ENCODE assay signal across 21 cellular contexts in the genomic region with DNA sequence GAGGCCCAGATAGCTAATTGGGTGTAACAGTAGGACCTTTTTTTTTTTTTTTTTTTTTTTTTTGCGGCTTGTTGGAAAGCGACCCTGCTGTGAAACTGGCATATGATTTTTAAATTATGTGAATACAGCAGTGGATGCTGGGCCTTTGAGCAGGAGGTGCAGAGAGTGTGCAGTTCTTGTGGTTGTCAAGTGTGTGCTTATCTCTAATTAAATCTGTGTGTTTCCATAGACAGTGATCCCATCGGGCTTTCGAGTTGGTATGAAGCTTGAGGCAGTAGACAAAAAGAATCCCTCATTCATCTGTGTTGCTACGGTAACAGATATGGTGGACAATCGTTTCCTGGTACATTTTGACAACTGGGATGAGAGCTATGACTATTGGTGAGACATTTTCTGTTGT.
DNase-seq lines count a peak whose midpoint lies in the region; ATAC-seq and TF ChIP-seq lines count a peak whose summit lies in the region.
"Had no signal": no experiment of that assay in that cellular context is flagged by ENCODE, and none has a peak within 500 bp of the region (broad histone marks: within the 10 kb centered on the region; RNA-seq: fewer than 3 reads in every experiment).

No MANE protein-coding gene starts in this region.

- no peak overlapping the region for H3K4me3 Mint-ChIP-seq in central memory CD8-positive, alpha-beta T cell
- H3K4me3 Mint-ChIP-seq: activated CD8-positive, alpha-beta memory T cell treated with anti-CD3 and anti-CD28 coated beads, Interleukin-2, amount 10 ng/mL, durations not matched to agents 7 days and 5 days had no signal

- peaks cover 33% of the 10 kb centered on the region for H3K36me3 Mint-ChIP-seq in central memory CD8-positive, alpha-beta T cell (ENCODE audit: insufficient read depth)

- no peak for TF ChIP-seq CTCF in AG10803 (conservative IDR thresholded peaks at IDR 0.05; ENCODE audit: low read length)

- DNase-seq in AG10803 (ENCODE audit: low read depth) (peak; percentile 24), DMS79 (lab: John Stamatoyannopoulos, UW) (peak; percentile 42), NCI-H2107 treated with DMSO at 0.1 percent for 48 hours (lab: John Stamatoyannopoulos, UW; ENCODE audit: unreplicated experiment) (peak; percentile 92), EL (no peak), NCI-H128 (lab: John Stamatoyannopoulos, UW; ENCODE audit: unreplicated experiment) (no peak)
- no peak for DNase-seq in central memory CD8-positive, alpha-beta T cell (ENCODE audit: low spot score in 2 of 2)
- DNase-seq: activated CD8-positive, alpha-beta memory T cell treated with anti-CD3 and anti-CD28 coated beads, Interleukin-2, amount 10 ng/mL, durations not matched to agents 7 days and 5 days; dermis blood vessel endothelial cell; GF-D8; HCEC 1CT; kidney; MM.1S; NCI-H345; stimulated activated CD4-positive, alpha-beta T cell treated with anti-CD3 and anti-CD28 coated beads, Interleukin-15, amount 100 ng/mL, for 24 hours had no signal

- ATAC-seq in central memory CD8-positive, alpha-beta T cell (replicated peaks; ENCODE audit: extremely low read depth, poor library complexity, severe bottlenecking): no peak
- ATAC-seq in HG02981 (IDR thresholded peaks at IDR 0.05; ENCODE audit: unreplicated experiment): no peak
- ATAC-seq in GM18868 (IDR thresholded peaks at IDR 0.05; ENCODE audit: unreplicated experiment): no peak
- ATAC-seq: activated CD8-positive, alpha-beta memory T cell treated with anti-CD3 and anti-CD28 coated beads, Interleukin-2, amount 10 ng/mL, durations not matched to agents 7 days and 5 days; GM12878; Panc1 had no signal

- no peaks in the 10 kb centered on the region for H3K9me3 Mint-ChIP-seq in central memory CD8-positive, alpha-beta T cell

- peak overlapping the region; percentile 46 for H3K27ac Mint-ChIP-seq in central memory CD8-positive, alpha-beta T cell (ENCODE audit: low read depth)
- H3K27ac Mint-ChIP-seq: activated CD8-positive, alpha-beta memory T cell treated with anti-CD3 and anti-CD28 coated beads, Interleukin-2, amount 10 ng/mL, durations not matched to agents 7 days and 5 days had no signal

- no peaks in the 10 kb centered on the region for H3K27me3 Mint-ChIP-seq in central memory CD8-positive, alpha-beta T cell
- H3K27me3 Mint-ChIP-seq: activated CD8-positive, alpha-beta memory T cell treated with anti-CD3 and anti-CD28 coated beads, Interleukin-2, amount 10 ng/mL, durations not matched to agents 7 days and 5 days had no signal

- H3K4me3 ChIP-seq in AG10803 (ENCODE audit: low read length): no peak overlapping the region
- H3K4me3 ChIP-seq: GM12878, lung, right atrium auricular region, thoracic aorta had no signal

- H3K4me1 Mint-ChIP-seq in central memory CD8-positive, alpha-beta T cell: peaks cover 11% of the 10 kb centered on the region

Comparison
In these comparisons a context has a peak if more than half of its experiments do, and no peak if none do; other contexts are left out.
1. DNase-seq: peak in AG10803 (single experiment), DMS79 (single experiment) and NCI-H2107 treated with DMSO at 0.1 percent for 48 hours (single experiment); none in central memory CD8-positive, alpha-beta T cell (0 of 2), EL (single experiment) and NCI-H128 (single experiment).